ENCODE assay signal across 24 cellular contexts in the genomic region with DNA sequence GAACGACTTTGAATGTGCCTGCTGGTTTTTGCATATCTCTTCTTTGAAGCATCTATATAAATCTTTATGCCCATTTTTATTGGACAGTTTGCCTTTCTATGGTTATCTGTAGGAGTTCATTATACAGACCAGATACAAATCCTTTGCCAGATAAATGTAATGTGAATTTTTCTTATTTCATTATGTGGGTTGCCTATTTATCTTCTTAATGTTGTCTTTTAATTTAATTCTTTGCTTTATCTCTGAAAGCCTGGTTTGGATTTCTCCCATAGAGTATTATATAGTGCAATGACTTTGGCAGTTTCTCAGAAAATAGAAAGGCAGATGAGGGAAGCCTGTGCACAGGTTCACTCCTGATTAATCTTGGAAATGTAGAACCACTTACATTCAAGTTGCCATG.
"Had no signal": no experiment of that assay in that cellular context is flagged by ENCODE, and none has a peak within 500 bp of the region (broad histone marks: within the 10 kb centered on the region; RNA-seq: fewer than 3 reads in every experiment).

No MANE protein-coding gene starts in this region.

- H3K27ac ChIP-seq: colonic mucosa, epithelial cell of prostate, esophagus squamous epithelium, gastrocnemius medialis, heart right ventricle, left lung, lower lobe of right lung had no signal

- DNase-seq: colonic mucosa; cortex of kidney; effector CD8-positive, alpha-beta T cell; effector memory CD8-positive, alpha-beta T cell; endodermal cell; erythroblast; esophagus squamous epithelium; foreskin fibroblast; gastrocnemius medialis; glutamatergic neuron; head of caudate nucleus; heart right ventricle; hippocampal formation; left cardiac atrium; left lung; left ventricle myocardium superior; lower lobe of right lung; mesenchymal stem cell; mucosa of descending colon; naive B cell had no signal

- H3K36me3 ChIP-seq: colonic mucosa, esophagus squamous epithelium, gastrocnemius medialis, heart right ventricle, left lung, lower lobe of right lung had no signal

- H3K9me3 ChIP-seq: colonic mucosa, esophagus squamous epithelium, gastrocnemius medialis, lower lobe of right lung had no signal

- H3K27ac Mint-ChIP-seq: dendritic cell treated with granulocyte-macrophage colony-stimulating factor and Interleukin-4, amounts not matched to agents 40 ng/mL and 50 ng/mL, for 4 days; effector memory CD8-positive, alpha-beta T cell; endodermal cell; naive B cell had no signal

- H3K4me1 ChIP-seq: colonic mucosa, esophagus squamous epithelium, gastrocnemius medialis, heart right ventricle, left lung, lower lobe of right lung had no signal

- H3K27me3 Mint-ChIP-seq: dendritic cell treated with granulocyte-macrophage colony-stimulating factor and Interleukin-4, amounts not matched to agents 40 ng/mL and 50 ng/mL, for 4 days; effector memory CD8-positive, alpha-beta T cell; naive B cell had no signal

- ATAC-seq: effector memory CD8-positive, alpha-beta T cell; esophagus mucosa; gastrocnemius medialis; heart right ventricle; left cardiac atrium; left lung; left ventricle myocardium superior; lower lobe of right lung; mucosa of descending colon had no signal

- H3K4me3 Mint-ChIP-seq: dendritic cell treated with granulocyte-macrophage colony-stimulating factor and Interleukin-4, amounts not matched to agents 40 ng/mL and 50 ng/mL, for 4 days; effector memory CD8-positive, alpha-beta T cell; endodermal cell; mesothelial cell of epicardium; naive B cell had no signal

- H3K4me3 ChIP-seq: colonic mucosa, esophagus squamous epithelium, gastrocnemius medialis, heart right ventricle, left lung, lower lobe of right lung, mucosa of descending colon had no signal

- H3K27me3 ChIP-seq: colonic mucosa, esophagus squamous epithelium, gastrocnemius medialis, heart right ventricle, left lung had no signal

- H3K36me3 Mint-ChIP-seq: mesothelial cell of epicardium, naive B cell had no signal

- H3K4me1 Mint-ChIP-seq: naive B cell had no signal
